ENCODE assay signal across 8 cellular contexts in genomic region chr7:151341357-151342101, GRCh38. TPM values are rescaled to one million over a fixed set of nuclear protein-coding genes. Genes with fewer than 3 reads are reported as not detected.
DNase-seq lines count a peak whose midpoint lies in the region; ATAC-seq, FAIRE-seq and TF ChIP-seq lines count a peak whose summit lies in the region.

TSS of gene NUB1 (plus strand) at chr7:151341812. CDS start at chr7:151345350, 3,538 bp downstream.

- no peaks in the 10 kb centered on the region for H3K27me3 Mint-ChIP-seq in activated T-helper 17 cell treated with anti-CD3 and anti-CD28 coated beads, Interleukin-2, amount 50 U/mL, for 72 hours
- no peaks in the 10 kb centered on the region for H3K27me3 Mint-ChIP-seq in naive B cell

- no peak for TF ChIP-seq CTCF in D721Med (IDR thresholded peaks at IDR 0.05; ENCODE audit: insufficient read depth, missing control alignments)

- DNase-seq in D721Med (ENCODE audit: insufficient read length, low spot score) (peak; percentile 81), KBM-7 (peak; percentile 87), RKO (ENCODE audit: low spot score) (peak; percentile 90), fibroblast of gingiva (ENCODE audit: low read depth) (peak; percentile 76), naive B cell (peak; percentile 88)
- peak; percentile 99 to 100 for DNase-seq in stimulated activated effector memory CD8-positive, alpha-beta T cell treated with anti-CD3 and anti-CD28 coated beads, Interleukin-12 subunit alpha, Interleukin-12 subunit beta, amount 100 ng/mL, for 72 hours (ENCODE audit: low spot score in 2 of 2)

- peak within 1 kb of the TSS; percentile 78 for H3K4me3 Mint-ChIP-seq in activated T-helper 17 cell treated with anti-CD3 and anti-CD28 coated beads, Interleukin-2, amount 50 U/mL, for 72 hours
- peak within 1 kb of the TSS; percentile 78 to 97 (median 86) for H3K4me3 Mint-ChIP-seq in naive B cell
- H3K4me3 Mint-ChIP-seq in stimulated activated effector memory CD8-positive, alpha-beta T cell treated with anti-CD3 and anti-CD28 coated beads, Interleukin-12 subunit alpha, Interleukin-12 subunit beta, amount 100 ng/mL, for 72 hours = peak within 1 kb of the TSS; percentile 67

- H3K9me3 Mint-ChIP-seq in activated T-helper 17 cell treated with anti-CD3 and anti-CD28 coated beads, Interleukin-2, amount 50 U/mL, for 72 hours = peaks cover 4% of the 10 kb centered on the region
- H3K9me3 Mint-ChIP-seq in naive B cell = peaks cover 0 to 6% (median 3%) of the 10 kb centered on the region in 7 donors
- peaks cover 7% of the 10 kb centered on the region for H3K9me3 Mint-ChIP-seq in stimulated activated effector memory CD8-positive, alpha-beta T cell treated with anti-CD3 and anti-CD28 coated beads, Interleukin-12 subunit alpha, Interleukin-12 subunit beta, amount 100 ng/mL, for 72 hours

- peaks cover 30% of the 10 kb centered on the region for H3K36me3 Mint-ChIP-seq in activated T-helper 17 cell treated with anti-CD3 and anti-CD28 coated beads, Interleukin-2, amount 50 U/mL, for 72 hours (ENCODE audit: low read depth)
- H3K36me3 Mint-ChIP-seq in naive B cell = peaks cover 0 to 14% of the 10 kb centered on the region in 2 donors
- peaks cover 23% of the 10 kb centered on the region for H3K36me3 Mint-ChIP-seq in stimulated activated effector memory CD8-positive, alpha-beta T cell treated with anti-CD3 and anti-CD28 coated beads, Interleukin-12 subunit alpha, Interleukin-12 subunit beta, amount 100 ng/mL, for 72 hours

- ATAC-seq in GM21528 (IDR thresholded peaks at IDR 0.05; ENCODE audit: low FRiP score, unreplicated experiment) = peak; percentile 62
- ATAC-seq in activated T-helper 17 cell treated with anti-CD3 and anti-CD28 coated beads, Interleukin-2, amount 50 U/mL, for 72 hours (replicated peaks) = peak; percentile 80
- ATAC-seq in naive B cell (ENCODE audit: low read depth in 2 of 2) = peak; percentile 72 to 81
- peak; percentile 79 for ATAC-seq in stimulated activated effector memory CD8-positive, alpha-beta T cell treated with anti-CD3 and anti-CD28 coated beads, Interleukin-12 subunit alpha, Interleukin-12 subunit beta, amount 100 ng/mL, for 72 hours

- FAIRE-seq in D721Med (lab: Jason Lieb, UNC) = no peak

- in situ Hi-C loops in KBM-7 (cut with MboI; ENCODE audit: low pct_unique_long_range_greater_than_20kb, low sequenced_read_pairs) = no loop called here

- peak within 1 kb of the TSS; percentile 84 for H3K27ac Mint-ChIP-seq in activated T-helper 17 cell treated with anti-CD3 and anti-CD28 coated beads, Interleukin-2, amount 50 U/mL, for 72 hours
- H3K27ac Mint-ChIP-seq in naive B cell = peak within 1 kb of the TSS; percentile 81 to 97 (median 90)
- peak within 1 kb of the TSS; percentile 69 for H3K27ac Mint-ChIP-seq in stimulated activated effector memory CD8-positive, alpha-beta T cell treated with anti-CD3 and anti-CD28 coated beads, Interleukin-12 subunit alpha, Interleukin-12 subunit beta, amount 100 ng/mL, for 72 hours

- peaks cover 32% of the 10 kb centered on the region for H3K4me1 Mint-ChIP-seq in activated T-helper 17 cell treated with anti-CD3 and anti-CD28 coated beads, Interleukin-2, amount 50 U/mL, for 72 hours
- H3K4me1 Mint-ChIP-seq in naive B cell = peaks cover 17 to 36% (median 26%) of the 10 kb centered on the region in 3 donors
- H3K4me1 Mint-ChIP-seq in stimulated activated effector memory CD8-positive, alpha-beta T cell treated with anti-CD3 and anti-CD28 coated beads, Interleukin-12 subunit alpha, Interleukin-12 subunit beta, amount 100 ng/mL, for 72 hours = peaks cover 40% of the 10 kb centered on the region

RNA-seq across cellular contexts. Expression of gene NUB1, which starts in this region (rescaled TPM):
- total RNA-seq in activated T-helper 17 cell treated with anti-CD3 and anti-CD28 coated beads, Interleukin-2, amount 50 U/mL, for 72 hours = 10 to 100 TPM; 36.9 to 70.3 TPM
- 10 to 100 TPM; 36.5 to 89.7 (median 71.1) TPM for polyA plus RNA-seq in naive B cell (ENCODE audit: low read depth in 6 of 6)

Comparison
In these comparisons a context has a peak if more than half of its experiments do, and no peak if none do; other contexts are left out.
1. Peak in every context shown above with its lines: DNase-seq and ATAC-seq.